In genomic region chr1:38476784-38477175, GRCh38 we compare ENCODE assay signal across 12 cellular contexts.
DNase-seq lines count a peak whose midpoint lies in the region; ATAC-seq and TF ChIP-seq lines count a peak whose summit lies in the region.
"Had no signal": no experiment of that assay in that cellular context is flagged by ENCODE, and none has a peak within 500 bp of the region (broad histone marks: within the 10 kb centered on the region; RNA-seq: fewer than 3 reads in every experiment).

No MANE protein-coding gene starts in this region.

- TF ChIP-seq POLR2A in sigmoid colon (IDR thresholded peaks at IDR 0.05) = no peak

- H3K27ac ChIP-seq in lower lobe of right lung (peak overlapping the region; percentile 69), sigmoid colon (no peak overlapping the region)

- peaks cover 3% of the 10 kb centered on the region for H3K36me3 Mint-ChIP-seq in chondrocyte (ENCODE audit: low read depth)
- peaks cover 10 to 17% of the 10 kb centered on the region in 2 donors for H3K36me3 Mint-ChIP-seq in stimulated activated naive B cell treated with anti-CD40 and anti-IgM and Interleukin-4, amounts not matched to agents 10 μg/mL and 1 μg/mL and 100 μg/mL, for 72 hours

- TF ChIP-seq EP300 in sigmoid colon (IDR thresholded peaks at IDR 0.05) = no peak

- H3K27me3 Mint-ChIP-seq in chondrocyte (ENCODE audit: low read depth) = no peaks in the 10 kb centered on the region
- H3K27me3 Mint-ChIP-seq in stimulated activated naive B cell treated with anti-CD40 and anti-IgM and Interleukin-4, amounts not matched to agents 10 μg/mL and 1 μg/mL and 100 μg/mL, for 72 hours = no peaks in the 10 kb centered on the region

- H3K27ac Mint-ChIP-seq in chondrocyte (ENCODE audit: unreplicated experiment) = no peak overlapping the region
- peak overlapping the region; percentile 100 for H3K27ac Mint-ChIP-seq in stimulated activated naive B cell treated with anti-CD40 and anti-IgM and Interleukin-4, amounts not matched to agents 10 μg/mL and 1 μg/mL and 100 μg/mL, for 72 hours
- H3K27ac Mint-ChIP-seq: activated naive CD4-positive, alpha-beta T cell treated with anti-CD3 and anti-CD28 coated beads, Interleukin-2, amount 50 U/mL, for 72 hours had no signal

- TF ChIP-seq CTCF in chondrocyte (IDR thresholded peaks at IDR 0.05) (no peak), lower lobe of right lung (IDR thresholded peaks at IDR 0.05) (no peak), sigmoid colon (IDR thresholded peaks at IDR 0.05) (no peak)

- DNase-seq in H7 = no peak
- DNase-seq in chondrocyte (ENCODE audit: low spot score) = no peak
- DNase-seq in lower lobe of right lung = no peak
- DNase-seq in stimulated activated naive B cell treated with anti-CD40 and anti-IgM and Interleukin-4, amounts not matched to agents 10 μg/mL and 1 μg/mL and 100 μg/mL, for 72 hours = no peak
- DNase-seq in middle frontal gyrus (ENCODE audit: extremely low spot score, low spot score) = no peak
- no peak for DNase-seq in sigmoid colon
- DNase-seq: cerebellar nuclear complex; DND-41; mucosa of descending colon; stimulated activated CD4-positive, alpha-beta T cell treated with anti-CD3 and anti-CD28 coated beads, Interleukin-4, amount 100 ng/mL, for 1 hour had no signal

- 34 to 43% methylated on average over 12 of the region's 12 CpGs for WGBS in sigmoid colon, 2 donors

- H3K27me3 ChIP-seq in H7 (ENCODE audit: control insufficient read depth, insufficient read depth, low read length) (peaks cover 6% of the 10 kb centered on the region), lower lobe of right lung (ENCODE audit: low read depth) (peaks cover 21% of the 10 kb centered on the region), sigmoid colon (peaks cover 6 to 52% (median 13%) of the 10 kb centered on the region in 3 donors)

- peak in 1 of 2 donors; percentile 47 for ATAC-seq in lower lobe of right lung
- ATAC-seq in stimulated activated naive B cell treated with anti-CD40 and anti-IgM and Interleukin-4, amounts not matched to agents 10 μg/mL and 1 μg/mL and 100 μg/mL, for 72 hours (replicated peaks) = no peak
- no peak for ATAC-seq in HG03025 (IDR thresholded peaks at IDR 0.05; ENCODE audit: low FRiP score, unreplicated experiment)
- ATAC-seq: activated naive CD4-positive, alpha-beta T cell treated with anti-CD3 and anti-CD28 coated beads, Interleukin-2, amount 50 U/mL, for 72 hours; mucosa of descending colon had no signal

- intact Hi-C loops in lower lobe of right lung (cut with DNase I) (no loop called here), sigmoid colon (cut with DNase I) (no loop called here)

- peak overlapping the region; percentile 65 for H3K4me3 Mint-ChIP-seq in chondrocyte (ENCODE audit: unreplicated experiment)
- H3K4me3 Mint-ChIP-seq in stimulated activated naive B cell treated with anti-CD40 and anti-IgM and Interleukin-4, amounts not matched to agents 10 μg/mL and 1 μg/mL and 100 μg/mL, for 72 hours = peak overlapping the region; percentile 84 to 85

- H3K4me3 ChIP-seq in H7 (ENCODE audit: insufficient read depth, low read depth, low read length) (peak overlapping the region; percentile 40; the same call in 1 of the 2 replicates), lower lobe of right lung (peak overlapping the region; percentile 28), sigmoid colon (peak overlapping the region in 2 of 4 donors; percentile 36 to 41)
- H3K4me3 ChIP-seq: mucosa of descending colon had no signal

- H3K9me3 Mint-ChIP-seq in chondrocyte (ENCODE audit: low read depth) = peaks cover 10% of the 10 kb centered on the region
- H3K9me3 Mint-ChIP-seq in stimulated activated naive B cell treated with anti-CD40 and anti-IgM and Interleukin-4, amounts not matched to agents 10 μg/mL and 1 μg/mL and 100 μg/mL, for 72 hours = peaks cover 11 to 13% of the 10 kb centered on the region in 2 donors

- H3K36me3 ChIP-seq in H7 (replicated peaks; ENCODE audit: control insufficient read depth, insufficient read depth, low read length) = no peaks in the 10 kb centered on the region
- H3K36me3 ChIP-seq in lower lobe of right lung = no peaks in the 10 kb centered on the region
- no peaks in the 10 kb centered on the region for H3K36me3 ChIP-seq in sigmoid colon

- H3K4me1 ChIP-seq in lower lobe of right lung (peaks cover 16% of the 10 kb centered on the region), sigmoid colon (peaks cover 0 to 10% (median 4%) of the 10 kb centered on the region in 4 donors)

- H3K9me3 ChIP-seq in lower lobe of right lung = no peaks in the 10 kb centered on the region
- H3K9me3 ChIP-seq in sigmoid colon = no peaks in the 10 kb centered on the region
- H3K9me3 ChIP-seq: mucosa of descending colon had no signal

- peaks cover 23% of the 10 kb centered on the region for H3K4me1 Mint-ChIP-seq in chondrocyte (ENCODE audit: low read depth)
- H3K4me1 Mint-ChIP-seq in stimulated activated naive B cell treated with anti-CD40 and anti-IgM and Interleukin-4, amounts not matched to agents 10 μg/mL and 1 μg/mL and 100 μg/mL, for 72 hours = peaks cover 40 to 55% of the 10 kb centered on the region in 2 donors
